1 cellular context compared by ENCODE assay signal in genomic region chr9:93028448-93029006, GRCh38.
TF ChIP-seq lines count a peak whose summit lies in the region.

No MANE protein-coding gene starts in this region.

TF ChIP-seq in GM12878, 131 proteins besides CTCF, POLR2A, EP300 and RAD21 (continued from another document):
- peak; percentile 37 for TF ChIP-seq CUX1 (IDR thresholded peaks at IDR 0.05; ENCODE audit: insufficient replicate concordance, low read depth, low read length)
- TF ChIP-seq RAD51 (IDR thresholded peaks at IDR 0.05) = no peak
- TF ChIP-seq GABPA (IDR thresholded peaks at IDR 0.05; ENCODE audit: low read depth) = no peak
- TF ChIP-seq JUND (IDR thresholded peaks at IDR 0.05; ENCODE audit: low read depth, low read length) = no peak
- TF ChIP-seq NR2F1 (conservative IDR thresholded peaks at IDR 0.05) = 0 out of 2 replicates have a peak, but pooled peaks have one; percentile 16
- peak; percentile 98 for TF ChIP-seq MEF2B (IDR thresholded peaks at IDR 0.05; ENCODE audit: partially characterized antibody, poor library complexity, severe bottlenecking)
- 0 out of 2 replicates have a peak, but pooled peaks have one; percentile 15 for TF ChIP-seq EED (IDR thresholded peaks at IDR 0.05; ENCODE audit: low read depth)
- peak; percentile 76 for TF ChIP-seq GATAD2B (conservative IDR thresholded peaks at IDR 0.05; ENCODE audit: low read depth)
- peak; percentile 17; the same call in 1 of the 2 replicates for TF ChIP-seq SPI1 (IDR thresholded peaks at IDR 0.05; ENCODE audit: borderline replicate concordance, insufficient read depth, low read depth, low read length)
- peak in 1 of 2 experiments; percentile 65; a peak in 1 of 4 replicates for TF ChIP-seq ETV6 (conservative IDR thresholded peaks at IDR 0.05 in 1 of 2, IDR thresholded peaks at IDR 0.05 in 1 of 2; ENCODE audit: borderline replicate concordance in 1 of 2, low read depth in 1 of 2)
- peak; percentile 16; the same call in 1 of the 2 replicates for TF ChIP-seq SMC3 (IDR thresholded peaks at IDR 0.05; ENCODE audit: borderline replicate concordance, low read length)
- peak; percentile 35; the same call in 1 of the 2 replicates for TF ChIP-seq FOXM1 (IDR thresholded peaks at IDR 0.05; ENCODE audit: low read depth, low read length)
- peak; percentile 57; the same call in 1 of the 2 replicates for TF ChIP-seq RB1 (IDR thresholded peaks at IDR 0.05; ENCODE audit: borderline replicate concordance)
